Comparison of ENCODE assay signal across 22 cellular contexts in the genomic region with DNA sequence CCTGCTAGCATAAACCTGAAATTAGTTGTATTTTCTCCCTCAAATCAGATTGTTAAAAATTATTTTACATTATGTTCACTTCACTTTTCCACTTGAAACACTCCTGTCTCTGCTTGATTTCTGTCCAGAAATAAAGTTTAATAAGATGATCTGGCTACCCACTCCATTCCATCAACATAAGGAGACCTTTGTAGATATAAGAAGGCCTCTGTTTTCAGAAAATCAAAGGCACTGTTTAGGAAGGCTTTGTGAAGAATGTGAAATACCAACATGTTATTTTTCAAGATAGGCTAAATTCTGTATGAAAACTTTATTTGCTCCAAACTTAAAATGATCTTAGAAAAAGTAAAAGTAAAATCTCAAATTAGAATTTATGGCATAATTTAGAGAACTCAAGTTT. TPM values are rescaled to one million over a fixed set of nuclear protein-coding genes. Genes with fewer than 3 reads are reported as not detected.
A peak's percentile ranks its signal among the peaks of the same experiment; 100 is the strongest.
DNase-seq lines count a peak whose midpoint lies in the region; ATAC-seq and TF ChIP-seq lines count a peak whose summit lies in the region.
"Had no signal": no experiment of that assay in that cellular context is flagged by ENCODE, and none has a peak within 500 bp of the region (broad histone marks: within the 10 kb centered on the region; RNA-seq: fewer than 3 reads in every experiment).

No MANE protein-coding gene starts in this region.

- TF ChIP-seq CTCF in cardiac muscle cell (IDR thresholded peaks at IDR 0.05; ENCODE audit: low read depth, low read length) (no peak), endodermal cell (conservative IDR thresholded peaks at IDR 0.05) (no peak), mesothelial cell of epicardium (IDR thresholded peaks at IDR 0.05; ENCODE audit: unreplicated experiment) (no peak), psoas muscle (IDR thresholded peaks at IDR 0.05) (no peak)

- no peaks in the 10 kb centered on the region for H3K27me3 ChIP-seq in cardiac muscle cell
- H3K27me3 ChIP-seq in endodermal cell (ENCODE audit: control insufficient read depth, insufficient read depth, low read length, poor library complexity, severe bottlenecking) = no peaks in the 10 kb centered on the region
- no peaks in the 10 kb centered on the region for H3K27me3 ChIP-seq in psoas muscle (ENCODE audit: insufficient read depth in 3 of 3, low read length in 2 of 3)
- H3K27me3 ChIP-seq: BE2C; BLaER1 treated with 17β-estradiol and CSF1 and Interleukin-3, amounts not matched to agents 10 nM and 100 nM had no signal

- H3K4me3 ChIP-seq in cardiac muscle cell (no peak overlapping the region), endodermal cell (ENCODE audit: low read length) (peak overlapping the region; percentile 12), psoas muscle (no peak overlapping the region)
- H3K4me3 ChIP-seq: A549; BLaER1 treated with 17β-estradiol and CSF1 and Interleukin-3, amounts not matched to agents 10 nM and 100 nM; HAP-1 had no signal

- intact Hi-C loops in left ventricle myocardium superior (cut with micrococcal nuclease) (no loop called here), psoas muscle (cut with DNase I) (no loop called here)

- H3K27ac ChIP-seq in cardiac muscle cell = peak overlapping the region; percentile 77
- H3K27ac ChIP-seq in endodermal cell (ENCODE audit: low read depth, low read length) = no peak overlapping the region
- no peak overlapping the region for H3K27ac ChIP-seq in psoas muscle
- H3K27ac ChIP-seq: A549; BLaER1 treated with 17β-estradiol and CSF1 and Interleukin-3, amounts not matched to agents 10 nM and 100 nM had no signal

- no peaks in the 10 kb centered on the region for H3K27me3 Mint-ChIP-seq in endodermal cell (ENCODE audit: insufficient read depth)
- H3K27me3 Mint-ChIP-seq in mesothelial cell of epicardium (ENCODE audit: low read depth) = no peaks in the 10 kb centered on the region
- H3K27me3 Mint-ChIP-seq: CD4-positive, alpha-beta T cell had no signal

- no peak overlapping the region for H3K9ac ChIP-seq in endodermal cell (ENCODE audit: extremely low read depth, low read length, poor library complexity, severe bottlenecking)
- H3K9ac ChIP-seq: BLaER1 treated with 17β-estradiol and CSF1 and Interleukin-3, amounts not matched to agents 10 nM and 100 nM had no signal

- peaks cover 19% of the 10 kb centered on the region for H3K4me1 Mint-ChIP-seq in endodermal cell
- peaks cover 14% of the 10 kb centered on the region for H3K4me1 Mint-ChIP-seq in mesothelial cell of epicardium
- H3K4me1 Mint-ChIP-seq: CD8-positive, alpha-beta memory T cell had no signal

- no peak overlapping the region for H3K27ac Mint-ChIP-seq in endodermal cell
- peak overlapping the region; percentile 53 for H3K27ac Mint-ChIP-seq in mesothelial cell of epicardium
- H3K27ac Mint-ChIP-seq: CD14-positive monocyte; CD4-positive, alpha-beta T cell; CD8-positive, alpha-beta memory T cell had no signal

- H3K9me3 Mint-ChIP-seq in endodermal cell (no peaks in the 10 kb centered on the region), mesothelial cell of epicardium (no peaks in the 10 kb centered on the region)
- H3K9me3 Mint-ChIP-seq: CD4-positive, alpha-beta T cell; CD8-positive, alpha-beta memory T cell had no signal

- H3K36me3 Mint-ChIP-seq in endodermal cell (ENCODE audit: low read depth) (peaks cover 77% of the 10 kb centered on the region), mesothelial cell of epicardium (peaks cover 42% of the 10 kb centered on the region)
- H3K36me3 Mint-ChIP-seq: CD14-positive monocyte; CD8-positive, alpha-beta memory T cell had no signal

- ATAC-seq in left ventricle myocardium superior (no peak), psoas muscle (no peak)
- ATAC-seq: A549 had no signal

- H3K9me3 ChIP-seq in cardiac muscle cell (ENCODE audit: low read depth) (no peaks in the 10 kb centered on the region), endodermal cell (ENCODE audit: control insufficient read depth, low read length) (no peaks in the 10 kb centered on the region), psoas muscle (no peaks in the 10 kb centered on the region)
- H3K9me3 ChIP-seq: A549; BE2C; BLaER1 treated with 17β-estradiol and CSF1 and Interleukin-3, amounts not matched to agents 10 nM and 100 nM; HAP-1 had no signal

- H3K4me1 ChIP-seq in cardiac muscle cell (ENCODE audit: low read depth) (peaks cover 42% of the 10 kb centered on the region), endodermal cell (ENCODE audit: control insufficient read depth, insufficient read depth, low read length) (peaks cover 3% of the 10 kb centered on the region), psoas muscle (peaks cover 6% of the 10 kb centered on the region)
- H3K4me1 ChIP-seq: A549, HAP-1 had no signal

- DNase-seq in cardiac muscle cell (ENCODE audit: low read depth in 1 of 2, low spot score in 1 of 2) = no peak
- no peak for DNase-seq in left ventricle myocardium superior
- no peak for DNase-seq in endodermal cell
- DNase-seq in mesothelial cell of epicardium (ENCODE audit: low spot score in 2 of 2, unreplicated experiment in 2 of 2) = no peak
- DNase-seq in psoas muscle = no peak
- no peak for DNase-seq in activated gamma-delta T cell treated with Interleukin-2 at 50 U/mL for 16 hours
- DNase-seq in effector CD4-positive, alpha-beta T cell = no peak
- DNase-seq: 8988T; ACHN; AML-193; BE2C; Calu3; CD4-positive, alpha-beta T cell; CD8-positive, alpha-beta memory T cell; COR-L47; DMS153; DND-41; GOT3 had no signal

- H3K4me3 Mint-ChIP-seq in endodermal cell (no peak overlapping the region), mesothelial cell of epicardium (no peak overlapping the region)
- H3K4me3 Mint-ChIP-seq: CD14-positive monocyte; CD4-positive, alpha-beta T cell; CD8-positive, alpha-beta memory T cell had no signal

- H3K36me3 ChIP-seq in cardiac muscle cell (peaks cover 52% of the 10 kb centered on the region), endodermal cell (ENCODE audit: control insufficient read depth, insufficient read depth, low read length) (peaks cover 93% of the 10 kb centered on the region), psoas muscle (ENCODE audit: insufficient read depth in 1 of 2, low read depth in 1 of 2) (peaks cover 2 to 61% of the 10 kb centered on the region in 2 donors)

RNA-seq across cellular contexts. Expression of a gene that starts 15.1 kb away (rescaled TPM):
- 343 and 477 TPM in 2 replicates for total RNA-seq in cardiac muscle cell
- polyA plus RNA-seq in cardiac muscle cell = 455 and 589 TPM in 2 replicates
- 90.0 TPM for total RNA-seq in left ventricle myocardium superior
- total RNA-seq in endodermal cell = 100 to 1,000 TPM; 432 to 444 TPM
- polyA plus RNA-seq in endodermal cell (2013, experiment 1 of 2) = 116 TPM
- polyA plus RNA-seq in endodermal cell (2013, experiment 2 of 2) = 147 TPM
- total RNA-seq in mesothelial cell of epicardium = 146 to 154 TPM (median 153 TPM) in 3 replicates
- total RNA-seq in psoas muscle = 10 to 100 TPM; 44.0 to 86.0 (median 62.8) TPM
- polyA plus RNA-seq in psoas muscle = 10 to 100 TPM; 19.0 to 53.2 (median 21.4) TPM
